8 cellular contexts compared by ENCODE assay signal in the genomic region with DNA sequence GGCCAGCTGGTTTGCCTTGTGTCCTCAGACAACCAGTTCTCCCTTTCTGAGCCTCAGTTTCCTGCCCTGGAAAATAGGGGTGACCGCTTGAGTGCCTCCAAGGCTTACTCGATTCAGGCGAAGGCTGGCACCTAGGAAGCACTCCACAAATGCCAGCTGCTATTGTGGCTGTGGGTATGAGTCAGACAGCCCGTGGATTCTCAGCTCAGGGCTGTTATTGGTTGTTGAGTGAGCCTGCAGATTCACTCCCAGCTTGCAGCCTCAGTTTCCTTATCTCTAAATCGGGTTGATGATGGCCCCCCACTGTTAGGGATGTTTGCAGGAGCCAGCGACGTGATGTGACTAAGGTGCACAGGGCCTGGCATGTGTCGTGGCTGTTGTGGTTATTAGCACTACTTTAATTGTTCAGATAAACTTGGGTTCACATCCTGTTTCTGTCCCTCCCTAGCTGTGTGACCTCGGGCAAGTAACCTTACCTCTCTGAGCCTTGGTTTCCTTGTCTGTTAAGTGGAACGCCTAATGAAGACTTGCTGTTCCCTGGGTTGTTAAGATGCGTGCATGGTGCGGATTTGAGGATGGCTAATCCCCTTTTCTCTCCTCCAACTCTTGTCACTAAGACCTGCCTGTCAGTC. TPM values are rescaled to one million over a fixed set of nuclear protein-coding genes. Genes with fewer than 3 reads are reported as not detected.
DNase-seq lines count a peak whose midpoint lies in the region; ATAC-seq and TF ChIP-seq lines count a peak whose summit lies in the region.

No MANE protein-coding gene starts in this region.

- H3K27ac Mint-ChIP-seq in T-cell (peak overlapping the region in 1 of 2 donors; percentile 25), endothelial cell (ENCODE audit: unreplicated experiment) (peak overlapping the region; percentile 80)

- ATAC-seq in SK-N-SH treated with all-trans-retinoic acid at 6 μM for 48 hours (no peak), T-cell (replicated peaks in 1 of 4) (no peak)

- H3K9ac ChIP-seq in SK-N-SH, result no peak overlapping the region
- peak overlapping the region; percentile 90 for H3K9ac ChIP-seq in skeletal muscle satellite cell (ENCODE audit: low read depth, low read length)

- TF ChIP-seq CTCF in SK-N-SH (IDR thresholded peaks at IDR 0.05) (no peak), endothelial cell (IDR thresholded peaks at IDR 0.05; ENCODE audit: unreplicated experiment) (no peak)

- H2AFZ ChIP-seq in SK-N-SH (ENCODE audit: low read depth), result no peak overlapping the region

- H3K27me3 ChIP-seq in SK-N-SH (ENCODE audit: insufficient read depth) (no peaks in the 10 kb centered on the region), skeletal muscle satellite cell (ENCODE audit: control insufficient read depth, insufficient read depth, low read length) (no peaks in the 10 kb centered on the region)

- H3K36me3 ChIP-seq in SK-N-SH (replicated peaks in 1 of 2; ENCODE audit: control insufficient read depth in 1 of 2, insufficient read depth in 2 of 2, low read length in 1 of 2) (no peaks in the 10 kb centered on the region), skeletal muscle satellite cell (ENCODE audit: insufficient read depth, low read length) (no peaks in the 10 kb centered on the region)

- H3K27ac ChIP-seq in SK-N-SH (ENCODE audit: low read depth in 2 of 2, low read length in 1 of 2), result no peak overlapping the region

- no peaks in the 10 kb centered on the region for H3K9me3 ChIP-seq in SK-N-SH
- H3K9me3 ChIP-seq in skeletal muscle satellite cell (replicated peaks; ENCODE audit: low read length), result no peaks in the 10 kb centered on the region

- H3K9me3 Mint-ChIP-seq in T-cell, result no peaks in the 10 kb centered on the region
- H3K9me3 Mint-ChIP-seq in endothelial cell (ENCODE audit: unreplicated experiment), result no peaks in the 10 kb centered on the region

- H3K9me2 ChIP-seq in SK-N-SH, result no peaks in the 10 kb centered on the region

- POLR2A ChIA-PET in SK-N-SH (lab: Yijun Ruan, JAX) (no interaction called here), T-cell (lab: Charles Lee) (no interaction called here)

- no peak for TF ChIP-seq RAD21 in SK-N-SH (IDR thresholded peaks at IDR 0.05; ENCODE audit: low read length)

- peaks cover 10 to 30% of the 10 kb centered on the region in 2 experiments; a peak in 2 of 4 replicates for H3K4me1 ChIP-seq in SK-N-SH (ENCODE audit: control insufficient read depth in 1 of 2, insufficient read depth in 2 of 2, low read depth in 1 of 2, low read length in 1 of 2)
- H3K4me1 ChIP-seq in skeletal muscle satellite cell (ENCODE audit: control insufficient read depth, insufficient read depth, low read length), result peaks cover 21% of the 10 kb centered on the region

- H3K4me3 Mint-ChIP-seq in T-cell (peak overlapping the region; percentile 78 to 87 (median 82)), endothelial cell (ENCODE audit: unreplicated experiment) (peak overlapping the region; percentile 74)

- peaks cover 42% of the 10 kb centered on the region for H4K20me1 ChIP-seq in SK-N-SH (ENCODE audit: insufficient read depth)

- peaks cover 8% of the 10 kb centered on the region for H3F3A ChIP-seq in SK-N-SH (replicated peaks; ENCODE audit: insufficient read depth)

- CTCF ChIA-PET in SK-N-SH (lab: Yijun Ruan, JAX) (interaction anchor here (1.0 to 7.5 kb wide), 6 partner anchors 8 to 84 kb away, joined by 3 to 49 read pairs (median 4); no protein-coding TSS in a partner anchor), T-cell (lab: Charles Lee) (interaction anchor here in 1 of 2 donors (0.6 kb wide), 1 partner anchor 10 kb away, joined by 4 read pairs; no protein-coding TSS in a partner anchor)

- H3K27me3 Mint-ChIP-seq in T-cell (no peaks in the 10 kb centered on the region), endothelial cell (ENCODE audit: unreplicated experiment) (peaks cover 8% of the 10 kb centered on the region)

- no peak overlapping the region for H3K4me3 ChIP-seq in SK-N-SH (ENCODE audit: low read depth in 2 of 2, low read length in 1 of 2)
- peak overlapping the region; percentile 81 for H3K4me3 ChIP-seq in skeletal muscle satellite cell (ENCODE audit: low read length)

- no peaks in the 10 kb centered on the region for H3K36me3 Mint-ChIP-seq in T-cell
- peaks cover 20% of the 10 kb centered on the region for H3K36me3 Mint-ChIP-seq in endothelial cell (ENCODE audit: low read depth, unreplicated experiment)

- peaks cover 64% of the 10 kb centered on the region for H3K79me2 ChIP-seq in SK-N-SH (ENCODE audit: insufficient read depth)

- H3K4me1 Mint-ChIP-seq in T-cell (peaks cover 37 to 48% (median 44%) of the 10 kb centered on the region in 3 donors), endothelial cell (ENCODE audit: unreplicated experiment) (peaks cover 23% of the 10 kb centered on the region)

- no peak for TF ChIP-seq EP300 in SK-N-SH (IDR thresholded peaks at IDR 0.05; ENCODE audit: borderline replicate concordance in 1 of 2, low read depth in 1 of 2, low read length in 1 of 2)

- 76% methylated on average over 12 of the region's 12 CpGs for WGBS in SK-N-SH (ENCODE audit: low lambda C conversion rate)

- H3K4me2 ChIP-seq in SK-N-SH (peak overlapping the region; percentile 93), skeletal muscle satellite cell (ENCODE audit: low read length) (peak overlapping the region; percentile 96)

- DNase-seq in SK-N-SH (no peak), T-cell (no peak), endothelial cell (ENCODE audit: low spot score) (no peak), COR-L47 (lab: John Stamatoyannopoulos, UW) (no peak), H4 (ENCODE audit: low spot score) (no peak), COLO668 (lab: John Stamatoyannopoulos, UW; ENCODE audit: unreplicated experiment) (no peak)

TF ChIP-seq in SK-N-SH, 30 proteins besides CTCF, POLR2A, EP300 and RAD21:
- TF ChIP-seq NRF1 (IDR thresholded peaks at IDR 0.05; ENCODE audit: low read depth, low read length), result no peak
- TF ChIP-seq FOSL2 (IDR thresholded peaks at IDR 0.05; ENCODE audit: borderline replicate concordance, low read depth), result peak; percentile 38; the same call in 1 of the 2 replicates
- TF ChIP-seq RFX5 (IDR thresholded peaks at IDR 0.05; ENCODE audit: low read length), result no peak
- no peak for TF ChIP-seq YY1 (IDR thresholded peaks at IDR 0.05; ENCODE audit: low read depth)
- no peak for TF ChIP-seq JUND (IDR thresholded peaks at IDR 0.05)

TF ChIP-seq in SK-N-SH treated with all-trans-retinoic acid at 6 μM for 48 hours, 23 proteins besides CTCF, POLR2A, EP300 and RAD21:
- no peak for TF ChIP-seq TOX (CRISPR knock-in tag; IDR thresholded peaks at IDR 0.05; ENCODE audit: borderline replicate concordance)
- TF ChIP-seq ZNF8 (CRISPR knock-in tag; IDR thresholded peaks at IDR 0.05), result no peak
- no peak for TF ChIP-seq BACH2 (CRISPR knock-in tag; IDR thresholded peaks at IDR 0.05; ENCODE audit: borderline replicate concordance)
- TF ChIP-seq RARB (CRISPR knock-in tag; IDR thresholded peaks at IDR 0.05), result no peak
- no peak for TF ChIP-seq ZNF70 (CRISPR knock-in tag; IDR thresholded peaks at IDR 0.05)

RNA-seq across cellular contexts. Expression of gene MARK4, which starts 2.4 kb away (rescaled TPM):
- 9.8 and 16.3 TPM in 2 replicates for polyA plus RNA-seq in SK-N-SH (2012; rRNA removed)
- polyA plus RNA-seq in SK-N-SH (2012; cell fraction: cytosol; rRNA removed), result 18.2 and 22.7 TPM in 2 replicates
- 31.0 and 42.9 TPM in 2 replicates for polyA plus RNA-seq in SK-N-SH (2012; cell fraction: nucleus; rRNA removed)
- total RNA-seq in T-cell (10 to 100 TPM; 28.0 to 34.8 (median 29.9) TPM), endothelial cell (ENCODE audit: unreplicated experiment) (165 TPM)
- 11.9 and 12.0 TPM in 2 replicates for total RNA-seq in skeletal muscle satellite cell (2012; rRNA removed)
- 3.7 and 5.0 TPM in 2 replicates for total RNA-seq in H4 (2014; rRNA removed; shearing (Covaris generic))

RNA-seq across cellular contexts. Expression of gene EXOC3L2, which starts 8.3 kb away (rescaled TPM):
- 0.02 TPM in 1 of 2 replicates, not detected in the other for polyA plus RNA-seq in SK-N-SH (2012; rRNA removed)
- not detected in 2 replicates for polyA plus RNA-seq in SK-N-SH (2012; cell fraction: cytosol; rRNA removed)
- polyA plus RNA-seq in SK-N-SH (2012; cell fraction: nucleus; rRNA removed), result not detected in 2 replicates
- total RNA-seq in T-cell (not detected), endothelial cell (ENCODE audit: unreplicated experiment) (5.5 TPM)
- total RNA-seq in skeletal muscle satellite cell (2012; rRNA removed), result 0.22 TPM in 1 of 2 replicates, not detected in the other
- not detected in 2 replicates for total RNA-seq in H4 (2014; rRNA removed; shearing (Covaris generic))
